In genomic region chrX:13432776-13433605, GRCh38 we compare ENCODE assay signal across 12 cellular contexts.
A peak's percentile ranks its signal among the peaks of the same experiment; 100 is the strongest.
DNase-seq lines count a peak whose midpoint lies in the region; ATAC-seq and TF ChIP-seq lines count a peak whose summit lies in the region.
"Had no signal": no experiment of that assay in that cellular context is flagged by ENCODE, and none has a peak within 500 bp of the region (broad histone marks: within the 10 kb centered on the region; RNA-seq: fewer than 3 reads in every experiment).

No MANE protein-coding gene starts in this region.

- TF ChIP-seq CTCF in coronary artery (IDR thresholded peaks at IDR 0.05) (no peak), lung (IDR thresholded peaks at IDR 0.05; ENCODE audit: control extremely low read depth, extremely low read depth) (no peak), uterus (IDR thresholded peaks at IDR 0.05) (no peak)

- ATAC-seq in lung (ENCODE audit: insufficient read depth, low FRiP score) (peak; percentile 34), GM18870 (IDR thresholded peaks at IDR 0.05; ENCODE audit: unreplicated experiment) (no peak), GM21526 (IDR thresholded peaks at IDR 0.05; ENCODE audit: low FRiP score, unreplicated experiment) (no peak), HG03342 (IDR thresholded peaks at IDR 0.05; ENCODE audit: unreplicated experiment) (no peak)
- ATAC-seq: GM23338 had no signal

- intact Hi-C loops in uterus (cut with DNase I; ENCODE audit: low total_unique reads): no loop called here

- no peaks in the 10 kb centered on the region for H3K27me3 ChIP-seq in lung (ENCODE audit: control insufficient read depth, insufficient read depth)
- no peaks in the 10 kb centered on the region for H3K27me3 ChIP-seq in uterus

- H3K36me3 ChIP-seq in lung (ENCODE audit: control insufficient read depth in 2 of 2, insufficient read depth in 2 of 2, low read length in 2 of 2) (no peaks in the 10 kb centered on the region), uterus (no peaks in the 10 kb centered on the region)

- H3K9me3 ChIP-seq in lung (ENCODE audit: control insufficient read depth in 2 of 2, insufficient read depth in 1 of 2, low read length in 1 of 2): peaks cover 0 to 4% of the 10 kb centered on the region in 2 donors
- H3K9me3 ChIP-seq in uterus: no peaks in the 10 kb centered on the region

- WGBS in lung, 2 donors: 65 to 70% methylated on average over 5 of the region's 5 CpGs

- TF ChIP-seq POLR2A in uterus (IDR thresholded peaks at IDR 0.05): no peak

- H3K27ac ChIP-seq in coronary artery (peak overlapping the region; percentile 49 to 65), lung (ENCODE audit: low read depth in 1 of 2, low read length in 1 of 2) (peak overlapping the region in 1 of 2 donors; percentile 70), uterus (peak overlapping the region; percentile 62 to 87)

- H3K4me1 ChIP-seq in lung (ENCODE audit: control insufficient read depth in 2 of 2, insufficient read depth in 2 of 2, low read length in 2 of 2) (peaks cover 2% of the 10 kb centered on the region in 2 donors), uterus (no peaks in the 10 kb centered on the region)

- DNase-seq in M059J (ENCODE audit: low read depth): peak; percentile 84
- DNase-seq in coronary artery (ENCODE audit: low spot score): no peak
- no peak for DNase-seq in lung (ENCODE audit: low spot score)
- DNase-seq in uterus: peak in 1 of 2 donors; percentile 35
- DNase-seq: activated CD4-positive, CD25-positive, alpha-beta regulatory T cell treated with anti-CD3 and anti-CD28 coated beads, Interleukin-2, amount 50 U/mL, for 72 hours; DND-41; dorsolateral prefrontal cortex; RPMI8226 had no signal

- no peak overlapping the region for H3K4me3 ChIP-seq in coronary artery
- no peak overlapping the region for H3K4me3 ChIP-seq in lung
- H3K4me3 ChIP-seq in uterus: no peak overlapping the region
- H3K4me3 ChIP-seq: dorsolateral prefrontal cortex, GM23338 had no signal
